In the genomic region with DNA sequence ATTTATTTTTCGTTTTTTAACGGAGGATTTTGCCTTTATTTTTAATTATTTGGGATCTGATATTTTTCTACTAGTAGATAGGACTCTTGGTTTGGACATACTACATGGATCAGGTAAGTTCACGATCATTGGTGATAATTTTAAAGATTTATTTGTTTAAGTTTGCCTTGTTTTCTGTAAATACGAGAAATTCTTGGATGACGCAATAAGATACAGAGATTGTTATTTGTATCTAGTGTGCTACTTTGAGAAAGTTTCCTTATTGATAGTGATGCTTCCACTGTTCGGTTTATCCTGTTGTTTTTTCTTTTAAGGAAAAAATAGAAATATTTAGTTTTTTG, we compare ENCODE assay signal across 8 cellular contexts. TPM values are rescaled to one million over a fixed set of nuclear protein-coding genes. Genes with fewer than 3 reads are reported as not detected.
DNase-seq lines count a peak whose midpoint lies in the region; ATAC-seq and TF ChIP-seq lines count a peak whose summit lies in the region.

No MANE protein-coding gene starts in this region.

- H2AFZ ChIP-seq in smooth muscle cell (ENCODE audit: low read depth): no peak overlapping the region

- no peaks in the 10 kb centered on the region for H4K20me1 ChIP-seq in smooth muscle cell (ENCODE audit: low read depth)

- no peak for TF ChIP-seq CTCF in WTC11 (IDR thresholded peaks at IDR 0.05)
- TF ChIP-seq CTCF in smooth muscle cell (IDR thresholded peaks at IDR 0.05; ENCODE audit: borderline replicate concordance, insufficient read depth, poor library complexity, severe bottlenecking): no peak
- TF ChIP-seq CTCF in GM10248 (IDR thresholded peaks at IDR 0.05; ENCODE audit: control extremely low read depth, extremely low read depth, low read depth, missing control alignments): no peak

- H3K36me3 Mint-ChIP-seq in WTC11: peaks cover 53% of the 10 kb centered on the region

- H3K27ac Mint-ChIP-seq in WTC11: peak overlapping the region; percentile 100

- CTCF ChIA-PET in WTC11 (lab: Charles Lee): interaction anchor here (0.7 to 1.6 kb wide), 11 partner anchors 12 to 128 kb away, joined by 3 to 11 read pairs (median 7); no protein-coding TSS in a partner anchor
- CTCF ChIA-PET in GM10248 (lab: Yijun Ruan, JAX): interaction anchor here (0.6 to 4.0 kb wide), 11 partner anchors 8 to 103 kb away, joined by 3 to 19 read pairs (median 4); no protein-coding TSS in a partner anchor

- H3K9ac ChIP-seq in HUES48 (ENCODE audit: low read depth, low read length): peak overlapping the region; percentile 100
- peak overlapping the region; percentile 97 for H3K9ac ChIP-seq in smooth muscle cell (ENCODE audit: low read depth)

- H3K9me3 Mint-ChIP-seq in WTC11: peaks cover 8% of the 10 kb centered on the region

- H3K27me3 ChIP-seq in HUES48 (ENCODE audit: control insufficient read depth, insufficient read depth, low read length): no peaks in the 10 kb centered on the region
- no peaks in the 10 kb centered on the region for H3K27me3 ChIP-seq in right cardiac atrium (ENCODE audit: control insufficient read depth, insufficient read depth)
- no peaks in the 10 kb centered on the region for H3K27me3 ChIP-seq in smooth muscle cell (ENCODE audit: low read depth)

- peak overlapping the region; percentile 98 for H3K4me2 ChIP-seq in smooth muscle cell

- peaks cover 20% of the 10 kb centered on the region for H3K4me1 Mint-ChIP-seq in WTC11

- H3F3A ChIP-seq in smooth muscle cell (ENCODE audit: low read depth): peaks cover 57% of the 10 kb centered on the region

- H3K4me3 Mint-ChIP-seq in WTC11: peak overlapping the region; percentile 95

- H3K4me1 ChIP-seq in HUES48 (ENCODE audit: control insufficient read depth, insufficient read depth, low read length) (peaks cover 16% of the 10 kb centered on the region), right cardiac atrium (ENCODE audit: control insufficient read depth, insufficient read depth, low read length) (no peaks in the 10 kb centered on the region), smooth muscle cell (ENCODE audit: low read depth) (peaks cover 23% of the 10 kb centered on the region)

- no peak for ATAC-seq in WTC11
- ATAC-seq in right cardiac atrium: no peak
- no peak for ATAC-seq in HG03432 (IDR thresholded peaks at IDR 0.05; ENCODE audit: unreplicated experiment)
- no peak for ATAC-seq in HG03571 (IDR thresholded peaks at IDR 0.05; ENCODE audit: unreplicated experiment)

- H3K27ac ChIP-seq in HUES48 (ENCODE audit: low read depth, low read length) (peak overlapping the region; percentile 100), right cardiac atrium (ENCODE audit: low read length) (peak overlapping the region; percentile 45), smooth muscle cell (ENCODE audit: low read depth) (peak overlapping the region; percentile 100)

- H3K27me3 Mint-ChIP-seq in WTC11 (ENCODE audit: low read depth): no peaks in the 10 kb centered on the region

- intact Hi-C loops in right cardiac atrium (cut with DNase I): no loop called here

- H3K9me3 ChIP-seq in HUES48 (ENCODE audit: control insufficient read depth, insufficient read depth, low read length) (no peaks in the 10 kb centered on the region), right cardiac atrium (ENCODE audit: control insufficient read depth, low read length) (no peaks in the 10 kb centered on the region), smooth muscle cell (replicated peaks; ENCODE audit: low read depth) (no peaks in the 10 kb centered on the region)

- WGBS in right cardiac atrium: 2% methylated on average over 6 of the region's 6 CpGs
- under 1% methylated on average over 6 of the region's 6 CpGs for WGBS in smooth muscle cell (ENCODE audit: low lambda C conversion rate)

- H3K36me3 ChIP-seq in HUES48 (ENCODE audit: control insufficient read depth, insufficient read depth, low read length) (peaks cover 45% of the 10 kb centered on the region), smooth muscle cell (ENCODE audit: low read depth) (no peaks in the 10 kb centered on the region)

- POLR2A ChIA-PET in WTC11 (lab: Charles Lee) (interaction anchor here (0.5 to 5.2 kb wide), 10 partner anchors 8 to 190 kb away, joined by 3 to 226 read pairs (median 6); no protein-coding TSS in a partner anchor), GM10248 (lab: Yijun Ruan, JAX) (interaction anchor here (1.3 to 2.0 kb wide), 11 partner anchors 8 to 97 kb away, joined by 3 to 38 read pairs (median 7); no protein-coding TSS in a partner anchor)

- H3K4me3 ChIP-seq in HUES48 (ENCODE audit: low read depth, low read length): peak overlapping the region; percentile 99
- peak overlapping the region; percentile 100 for H3K4me3 ChIP-seq in right cardiac atrium (ENCODE audit: low read length)
- peak overlapping the region; percentile 93 for H3K4me3 ChIP-seq in smooth muscle cell

- H3K79me2 ChIP-seq in smooth muscle cell (ENCODE audit: low read depth): peaks cover 96% of the 10 kb centered on the region

- no peak for DNase-seq in WTC11 (ENCODE audit: low spot score)
- no peak for DNase-seq in right cardiac atrium
- DNase-seq in smooth muscle cell (lab: John Stamatoyannopoulos, UW; ENCODE audit: unreplicated experiment): no peak
- DNase-seq in putamen (ENCODE audit: low spot score): no peak
- DNase-seq in GM10248 (ENCODE audit: extremely low spot score): no peak

TF ChIP-seq in WTC11, 78 proteins besides CTCF, POLR2A, EP300 and RAD21:
- no peak for TF ChIP-seq ETV6 (CRISPR knock-in tag; IDR thresholded peaks at IDR 0.05)
- TF ChIP-seq, protein P1, sequence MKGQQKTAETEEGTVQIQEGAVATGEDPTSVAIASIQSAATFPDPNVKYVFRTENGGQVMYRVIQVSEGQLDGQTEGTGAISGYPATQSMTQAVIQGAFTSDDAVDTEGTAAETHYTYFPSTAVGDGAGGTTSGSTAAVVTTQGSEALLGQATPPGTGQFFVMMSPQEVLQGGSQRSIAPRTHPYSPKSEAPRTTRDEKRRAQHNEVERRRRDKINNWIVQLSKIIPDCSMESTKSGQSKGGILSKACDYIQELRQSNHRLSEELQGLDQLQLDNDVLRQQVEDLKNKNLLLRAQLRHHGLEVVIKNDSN (CRISPR knock-in tag; IDR thresholded peaks at IDR 0.05): no peak
- TF ChIP-seq, protein P2, sequence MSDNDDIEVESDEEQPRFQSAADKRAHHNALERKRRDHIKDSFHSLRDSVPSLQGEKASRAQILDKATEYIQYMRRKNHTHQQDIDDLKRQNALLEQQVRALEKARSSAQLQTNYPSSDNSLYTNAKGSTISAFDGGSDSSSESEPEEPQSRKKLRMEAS (CRISPR knock-in tag; IDR thresholded peaks at IDR 0.05): no peak
- no peak for TF ChIP-seq MXD4 (CRISPR knock-in tag; IDR thresholded peaks at IDR 0.05; ENCODE audit: borderline replicate concordance)
- TF ChIP-seq ZNF232 (CRISPR knock-in tag; IDR thresholded peaks at IDR 0.05): no peak
- TF ChIP-seq ATF1 (CRISPR knock-in tag; IDR thresholded peaks at IDR 0.05): no peak
- no peak for TF ChIP-seq FOXK1 (CRISPR knock-in tag; IDR thresholded peaks at IDR 0.05)
- no peak for TF ChIP-seq ZNF416 (CRISPR knock-in tag; IDR thresholded peaks at IDR 0.05)

RNA-seq across cellular contexts. Expression of a gene that starts 0.6 kb away (rescaled TPM):
- 75.8 to 101 TPM (median 87.6 TPM) in 3 replicates for total RNA-seq in WTC11 (2021)
- 10 to 100 TPM; 62.7 to 83.6 (median 65.1) TPM for total RNA-seq in right cardiac atrium
- polyA plus RNA-seq in right cardiac atrium: 28.4 TPM
- 99.2 and 132 TPM in 2 replicates for total RNA-seq in smooth muscle cell
- polyA plus RNA-seq in smooth muscle cell: 64.4 and 81.6 TPM in 2 replicates

Comparison
In these comparisons a context has a peak if more than half of its experiments do, and no peak if none do; other contexts are left out.
1. H3K27ac ChIP-seq: peak in every context shown above with its lines; median percentile 100 in HUES48; 100 in smooth muscle cell; 45 in right cardiac atrium.